Comparison of ENCODE assay signal across 27 cellular contexts in the genomic region with DNA sequence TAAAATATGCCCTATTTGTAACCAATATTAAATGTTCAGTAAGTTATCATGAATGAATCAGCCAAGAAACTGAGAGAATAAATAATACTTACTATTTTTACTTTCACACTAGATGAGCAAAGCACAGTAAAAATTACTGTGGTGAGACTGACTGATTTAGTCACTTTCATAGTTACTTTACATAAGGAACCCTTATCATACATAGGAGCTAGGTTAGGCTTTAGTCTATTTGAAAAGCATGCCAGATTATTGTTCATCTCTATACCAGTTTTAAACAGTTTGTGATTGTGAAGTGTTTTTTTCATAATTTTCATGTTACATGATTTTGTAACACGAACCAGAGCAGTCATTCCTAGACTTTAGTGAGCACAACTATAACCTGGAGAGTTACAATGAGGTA.
"Had no signal": no experiment of that assay in that cellular context is flagged by ENCODE, and none has a peak within 500 bp of the region (broad histone marks: within the 10 kb centered on the region; RNA-seq: fewer than 3 reads in every experiment).

No MANE protein-coding gene starts in this region.

- H3K4me2 ChIP-seq: SK-N-SH had no signal

- H3K4me1 ChIP-seq: Peyer's patch, SJSA1 had no signal

- H3K27me3 ChIP-seq: Peyer's patch, SJSA1 had no signal

- H3K27ac ChIP-seq: Peyer's patch, SJSA1 had no signal

- H3K9me3 ChIP-seq: Peyer's patch, SJSA1, SK-N-SH had no signal

- H3K4me3 ChIP-seq: Peyer's patch, SJSA1 had no signal

- H3K36me3 ChIP-seq: Peyer's patch, SJSA1 had no signal

- H3K9ac ChIP-seq: SK-N-SH had no signal

- DNase-seq: Karpas-422, MM.1S, MV-4-11, NCI-H1092, NCI-H1105, NCI-H1417 treated with DMSO at 0.1 percent for 48 hours, NCI-H1436 treated with DMSO at 0.1 percent for 48 hours, NCI-H1694 treated with DMSO at 0.1 percent for 48 hours, NCI-H187 treated with DMSO at 0.1 percent for 48 hours, NCI-H2029, NCI-H2081, NCI-H2171 treated with DMSO at 0.1 percent for 48 hours, NCI-H2227 treated with DMSO at 0.1 percent for 48 hours, NCI-H345, NCI-H446, NCI-H510A treated with DMSO at 0.1 percent for 48 hours, NCI-H524 treated with DMSO at 0.1 percent for 48 hours, NCI-H526 treated with DMSO at 0.1 percent for 48 hours, NCI-H774, Peyer's patch, Right ventricle myocardium superior, RPMI8226, SHP77 treated with DMSO at 0.1 percent for 48 hours, SK-N-SH, SW 1271, T-helper 1 cell had no signal
